In genomic region chr7:148712610-148713330, GRCh38 we compare ENCODE assay signal across 1 cellular context.
TF ChIP-seq lines count a peak whose summit lies in the region.

No MANE protein-coding gene starts in this region.

TF ChIP-seq in HEK293, 187 proteins besides CTCF, POLR2A, EP300 and RAD21 (continued from another document):
- peak; percentile 80 for TF ChIP-seq PRDM6 (tag by site-specific recombination; IDR thresholded peaks at IDR 0.05)
